In genomic region chr1:100387209-100387608, GRCh38 we compare ENCODE assay signal across 10 cellular contexts. TPM values are rescaled to one million over a fixed set of nuclear protein-coding genes. Genes with fewer than 3 reads are reported as not detected.
A peak's percentile ranks its signal among the peaks of the same experiment; 100 is the strongest.
DNase-seq lines count a peak whose midpoint lies in the region; ATAC-seq and TF ChIP-seq lines count a peak whose summit lies in the region.
"Had no signal": no experiment of that assay in that cellular context is flagged by ENCODE, and none has a peak within 500 bp of the region (broad histone marks: within the 10 kb centered on the region; RNA-seq: fewer than 3 reads in every experiment).

No MANE protein-coding gene starts in this region.

- peak overlapping the region; percentile 48 for H3K4me2 ChIP-seq in smooth muscle cell

- H3K4me3 Mint-ChIP-seq in T-helper 1 cell treated with Interleukin-12 subunit alpha and Interleukin-12 subunit beta and Interleukin-4 antibody, amounts not matched to agents 30 μg/mL and 1 μg/mL, for 36 hours, result peak overlapping the region; percentile 14
- peak overlapping the region; percentile 63 to 67 (median 66) for H3K4me3 Mint-ChIP-seq in T-cell

- H3K36me3 ChIP-seq in smooth muscle cell (ENCODE audit: low read depth) (no peaks in the 10 kb centered on the region), colonic mucosa (no peaks in the 10 kb centered on the region)

- H3K4me1 ChIP-seq in smooth muscle cell (ENCODE audit: low read depth), result peaks cover 9% of the 10 kb centered on the region
- H3K4me1 ChIP-seq in colonic mucosa, result no peaks in the 10 kb centered on the region

- H3K9me3 ChIP-seq in smooth muscle cell (replicated peaks; ENCODE audit: low read depth), result no peaks in the 10 kb centered on the region
- H3K9me3 ChIP-seq in colonic mucosa, result no peaks in the 10 kb centered on the region

- H3K79me2 ChIP-seq in smooth muscle cell (ENCODE audit: low read depth), result no peaks in the 10 kb centered on the region

- no peak for ATAC-seq in T-cell (replicated peaks in 1 of 4)
- ATAC-seq in sciatic nerve, result no peak
- ATAC-seq: right cardiac atrium had no signal

- no peak for TF ChIP-seq CTCF in smooth muscle cell (IDR thresholded peaks at IDR 0.05; ENCODE audit: borderline replicate concordance, insufficient read depth, poor library complexity, severe bottlenecking)
- TF ChIP-seq CTCF in colonic mucosa (IDR thresholded peaks at IDR 0.05), result no peak

- H3K27ac Mint-ChIP-seq in T-helper 1 cell treated with Interleukin-12 subunit alpha and Interleukin-12 subunit beta and Interleukin-4 antibody, amounts not matched to agents 30 μg/mL and 1 μg/mL, for 36 hours, result peak overlapping the region; percentile 41
- peak overlapping the region; percentile 82 to 94 for H3K27ac Mint-ChIP-seq in T-cell

- DNase-seq in T-helper 1 cell (no peak), T-cell (no peak), fibroblast of peridontal ligament (ENCODE audit: extremely low read depth) (peak; percentile 54), smooth muscle cell (lab: John Stamatoyannopoulos, UW; ENCODE audit: unreplicated experiment) (no peak), colonic mucosa (no peak), sciatic nerve (ENCODE audit: low spot score) (no peak), ureter (ENCODE audit: low spot score) (no peak)

- no peak overlapping the region for H3K4me3 ChIP-seq in smooth muscle cell
- no peak overlapping the region for H3K4me3 ChIP-seq in colonic mucosa

- peaks cover 5% of the 10 kb centered on the region for H4K20me1 ChIP-seq in smooth muscle cell (ENCODE audit: low read depth)

- POLR2A ChIA-PET in T-cell (lab: Charles Lee), result interaction anchor here (0.6 to 2.3 kb wide), 11 partner anchors 10 to 276 kb away, joined by 3 to 8 read pairs (median 3); partner anchors contain the start of gene CDC14A (in 1 of the 2)

- whole genome bisulfite sequencing in smooth muscle cell (ENCODE audit: low lambda C conversion rate), result 59% methylated on average over 5 of the region's 5 CpGs

- no peaks in the 10 kb centered on the region for H3F3A ChIP-seq in smooth muscle cell (ENCODE audit: low read depth)

- no peaks in the 10 kb centered on the region for H3K27me3 Mint-ChIP-seq in T-helper 1 cell treated with Interleukin-12 subunit alpha and Interleukin-12 subunit beta and Interleukin-4 antibody, amounts not matched to agents 30 μg/mL and 1 μg/mL, for 36 hours (ENCODE audit: low read depth)
- H3K27me3 Mint-ChIP-seq in T-cell, result no peaks in the 10 kb centered on the region

- H3K27ac ChIP-seq in smooth muscle cell (ENCODE audit: low read depth) (peak overlapping the region; percentile 20), colonic mucosa (no peak overlapping the region)
- H3K27ac ChIP-seq: 22Rv1 had no signal

- CTCF ChIA-PET in T-cell (lab: Charles Lee), result interaction anchor here (0.6 to 1.8 kb wide), 8 partner anchors 10 to 559 kb away, joined by 3 to 10 read pairs (median 4); partner anchors contain the start of gene CDC14A (in 1 of the 2)

- peaks cover 36% of the 10 kb centered on the region for H3K36me3 Mint-ChIP-seq in T-helper 1 cell treated with Interleukin-12 subunit alpha and Interleukin-12 subunit beta and Interleukin-4 antibody, amounts not matched to agents 30 μg/mL and 1 μg/mL, for 36 hours (ENCODE audit: low read depth)
- H3K36me3 Mint-ChIP-seq in T-cell, result peaks cover 34% of the 10 kb centered on the region

- H2AFZ ChIP-seq in smooth muscle cell (ENCODE audit: low read depth), result no peak overlapping the region

- H3K9ac ChIP-seq in smooth muscle cell (ENCODE audit: low read depth), result no peak overlapping the region
- H3K9ac ChIP-seq in colonic mucosa (ENCODE audit: low read depth in 2 of 2, low read length in 2 of 2), result no peak overlapping the region

- peaks cover 32% of the 10 kb centered on the region for H3K4me1 Mint-ChIP-seq in T-helper 1 cell treated with Interleukin-12 subunit alpha and Interleukin-12 subunit beta and Interleukin-4 antibody, amounts not matched to agents 30 μg/mL and 1 μg/mL, for 36 hours (ENCODE audit: low read depth)
- H3K4me1 Mint-ChIP-seq in T-cell, result peaks cover 89 to 95% (median 90%) of the 10 kb centered on the region in 3 donors

- H3K27me3 ChIP-seq in smooth muscle cell (ENCODE audit: low read depth) (no peaks in the 10 kb centered on the region), colonic mucosa (no peaks in the 10 kb centered on the region)

- intact Hi-C loops in colonic mucosa (cut with DNase I), result no loop called here
- intact Hi-C loops in sciatic nerve (cut with DNase I), result no loop called here

- H3K9me3 Mint-ChIP-seq in T-helper 1 cell treated with Interleukin-12 subunit alpha and Interleukin-12 subunit beta and Interleukin-4 antibody, amounts not matched to agents 30 μg/mL and 1 μg/mL, for 36 hours, result no peaks in the 10 kb centered on the region
- H3K9me3 Mint-ChIP-seq in T-cell, result no peaks in the 10 kb centered on the region

RNA-seq across cellular contexts. Expression of gene CDC14A, which starts 34.9 kb away (rescaled TPM):
- total RNA-seq in T-cell (100 to 1,000 TPM in 2 of 5 donors, 10 to 100 TPM in 3; 77.1 to 169 (median 91.6) TPM), smooth muscle cell (8.1 and 15.9 TPM in 2 replicates), colonic mucosa (10 to 100 TPM in 1 of 2 donors, 1 to 10 TPM in 1; 9.6 to 16.8 TPM), sciatic nerve (16.8 TPM), ureter (14.3 TPM)
- 2.8 and 9.1 TPM in 2 replicates for polyA plus RNA-seq in smooth muscle cell
